ENCODE assay signal across 21 cellular contexts in the genomic region with DNA sequence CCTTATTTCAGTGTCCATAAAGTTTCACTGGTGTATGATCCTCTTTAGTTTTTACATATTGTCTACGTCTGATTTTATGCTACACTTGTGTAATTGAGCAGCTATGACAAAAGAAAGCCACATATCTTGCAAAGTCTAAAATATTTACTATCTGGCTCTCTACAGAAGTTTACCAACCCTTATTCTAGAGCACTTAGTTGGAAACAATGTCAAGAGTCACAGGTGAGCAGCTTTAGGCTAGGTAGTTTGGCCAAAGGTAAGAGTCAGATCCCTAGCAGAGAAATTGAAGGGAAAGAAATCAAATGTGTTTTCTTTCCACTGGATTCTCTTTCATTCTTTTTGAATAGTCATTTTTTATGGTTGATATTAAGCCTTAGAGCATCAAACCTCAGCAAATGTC.
"Had no signal": no experiment of that assay in that cellular context is flagged by ENCODE, and none has a peak within 500 bp of the region (broad histone marks: within the 10 kb centered on the region; RNA-seq: fewer than 3 reads in every experiment).

No MANE protein-coding gene starts in this region.

- H3K27me3 ChIP-seq: esophagus squamous epithelium, neutrophil, ovary, right atrium auricular region, sigmoid colon, spleen, stomach, upper lobe of left lung, uterus had no signal

- H3K9me3 Mint-ChIP-seq: dendritic cell treated with granulocyte-macrophage colony-stimulating factor and Interleukin-4, amounts not matched to agents 40 ng/mL and 50 ng/mL, for 4 days; effector memory CD8-positive, alpha-beta T cell; stimulated activated naive B cell treated with anti-CD40 and anti-IgM and Interleukin-4, amounts not matched to agents 10 μg/mL and 1 μg/mL and 100 μg/mL, for 72 hours had no signal

- H3K4me3 ChIP-seq: esophagus squamous epithelium, ovary, right atrium auricular region, sigmoid colon, spleen, stomach, upper lobe of left lung, uterus had no signal

- H3K27ac Mint-ChIP-seq: dendritic cell treated with granulocyte-macrophage colony-stimulating factor and Interleukin-4, amounts not matched to agents 40 ng/mL and 50 ng/mL, for 4 days; effector memory CD8-positive, alpha-beta T cell; naive thymus-derived CD8-positive, alpha-beta T cell; stimulated activated naive B cell treated with anti-CD40 and anti-IgM and Interleukin-4, amounts not matched to agents 10 μg/mL and 1 μg/mL and 100 μg/mL, for 72 hours had no signal

- DNase-seq: cerebellar nuclear complex; effector memory CD8-positive, alpha-beta T cell; esophagus squamous epithelium; kidney; left cardiac atrium; left ventricle myocardium superior; naive thymus-derived CD8-positive, alpha-beta T cell; ovary; sigmoid colon; spleen; stimulated activated CD4-positive, alpha-beta T cell treated with anti-CD3 and anti-CD28 coated beads, Interleukin-15, amount 100 ng/mL, for 24 hours; stimulated activated CD4-positive, alpha-beta T cell treated with anti-CD3 and anti-CD28 coated beads, Interleukin-1b, Interleukin-23, amount 100 ng/mL, for 48 hours; stimulated activated CD4-positive, alpha-beta T cell treated with anti-CD3 and anti-CD28 coated beads, Interleukin-4, amount 100 ng/mL, for 4 hours; stimulated activated naive B cell treated with anti-CD40 and anti-IgM and Interleukin-4, amounts not matched to agents 10 μg/mL and 1 μg/mL and 100 μg/mL, for 72 hours; stomach; substantia nigra; upper lobe of left lung; uterus had no signal

- H3K27me3 Mint-ChIP-seq: dendritic cell treated with granulocyte-macrophage colony-stimulating factor and Interleukin-4, amounts not matched to agents 40 ng/mL and 50 ng/mL, for 4 days; effector memory CD8-positive, alpha-beta T cell; naive thymus-derived CD8-positive, alpha-beta T cell had no signal

- H3K27ac ChIP-seq: esophagus squamous epithelium, neutrophil, ovary, right atrium auricular region, sigmoid colon, spleen, stomach, upper lobe of left lung, uterus had no signal

- H3K36me3 ChIP-seq: esophagus squamous epithelium, neutrophil, ovary, right atrium auricular region, sigmoid colon, spleen, stomach, upper lobe of left lung, uterus had no signal

- H3K9me3 ChIP-seq: esophagus squamous epithelium, neutrophil, ovary, right atrium auricular region, sigmoid colon, spleen, stomach, upper lobe of left lung, uterus had no signal

- H3K4me1 Mint-ChIP-seq: stimulated activated naive B cell treated with anti-CD40 and anti-IgM and Interleukin-4, amounts not matched to agents 10 μg/mL and 1 μg/mL and 100 μg/mL, for 72 hours had no signal

- H3K36me3 Mint-ChIP-seq: naive thymus-derived CD8-positive, alpha-beta T cell; stimulated activated naive B cell treated with anti-CD40 and anti-IgM and Interleukin-4, amounts not matched to agents 10 μg/mL and 1 μg/mL and 100 μg/mL, for 72 hours had no signal

- H3K4me1 ChIP-seq: esophagus squamous epithelium, right atrium auricular region, sigmoid colon, spleen, stomach, upper lobe of left lung, uterus had no signal

- H3K4me3 Mint-ChIP-seq: dendritic cell treated with granulocyte-macrophage colony-stimulating factor and Interleukin-4, amounts not matched to agents 40 ng/mL and 50 ng/mL, for 4 days; effector memory CD8-positive, alpha-beta T cell; naive thymus-derived CD8-positive, alpha-beta T cell; stimulated activated naive B cell treated with anti-CD40 and anti-IgM and Interleukin-4, amounts not matched to agents 10 μg/mL and 1 μg/mL and 100 μg/mL, for 72 hours had no signal
